14 cellular contexts compared by ENCODE assay signal in the genomic region with DNA sequence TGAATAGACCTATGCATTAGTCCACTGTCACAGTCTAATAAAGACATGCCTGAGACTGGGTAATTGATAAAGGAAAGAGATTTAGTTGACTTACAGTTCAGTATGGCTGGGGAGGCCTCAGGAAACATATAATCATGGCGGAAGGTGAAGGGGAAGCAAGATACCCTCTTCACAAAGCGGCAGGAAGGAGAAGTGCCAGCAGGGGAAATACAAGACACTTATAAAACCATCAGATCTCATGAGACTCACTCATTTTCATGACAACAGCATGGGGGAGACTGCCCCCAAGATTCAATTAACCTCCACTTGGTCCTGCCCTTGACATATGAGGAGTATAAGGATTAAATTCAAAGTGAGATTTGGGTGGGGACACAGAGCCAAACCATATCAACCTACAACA. TPM values are rescaled to one million over a fixed set of nuclear protein-coding genes. Genes with fewer than 3 reads are reported as not detected.
"Had no signal": no experiment of that assay in that cellular context is flagged by ENCODE, and none has a peak within 500 bp of the region (broad histone marks: within the 10 kb centered on the region; RNA-seq: fewer than 3 reads in every experiment).

No MANE protein-coding gene starts in this region.

- H3K27ac ChIP-seq: lower lobe of right lung, neural progenitor cell, ovary had no signal

- H3K4me1 ChIP-seq: lower lobe of right lung, neural progenitor cell, vagina had no signal

- DNase-seq: activated CD4-positive, alpha-beta memory T cell treated with anti-CD3 and anti-CD28 coated beads for 36 hours; activated CD4-positive, alpha-beta T cell treated with anti-CD3 and anti-CD28 coated beads for 36 hours; activated CD8-positive, alpha-beta memory T cell treated with anti-CD3 and anti-CD28 coated beads, Interleukin-2, amount 10 ng/mL, durations not matched to agents 7 days and 5 days; activated naive CD4-positive, alpha-beta T cell treated with anti-CD3 and anti-CD28 coated beads, Interleukin-2, amount 10 ng/mL, durations not matched to agents 7 days and 5 days; activated T-cell treated with anti-CD3 and anti-CD28 coated beads, Interleukin-2, amount 50 U/mL, for 24 hours; lower lobe of right lung; ovary; stimulated activated CD4-positive, alpha-beta T cell treated with anti-CD3 and anti-CD28 coated beads, Interleukin-15, amount 100 ng/mL, for 24 hours; T-helper 2 cell had no signal

- H3K27me3 ChIP-seq: ovary, thyroid gland, vagina had no signal

- H3K9me3 ChIP-seq: lower lobe of right lung, ovary, thyroid gland, vagina had no signal

- ATAC-seq: activated CD4-positive, alpha-beta T cell treated with anti-CD3 and anti-CD28 coated beads for 36 hours; activated CD8-positive, alpha-beta memory T cell treated with anti-CD3 and anti-CD28 coated beads, Interleukin-2, amount 10 ng/mL, durations not matched to agents 7 days and 5 days; lower lobe of right lung had no signal

- H3K4me3 ChIP-seq: lower lobe of right lung, neural progenitor cell, ovary, skin epidermis, thyroid gland, vagina had no signal

- H3K9ac ChIP-seq: neural progenitor cell had no signal

- H3K36me3 ChIP-seq: neural progenitor cell, ovary, thyroid gland, vagina had no signal

RNA-seq across cellular contexts. Expression of gene CAPN9, which starts 59.4 kb away (rescaled TPM):
- total RNA-seq: activated CD4-positive, alpha-beta memory T cell treated with anti-CD3 and anti-CD28 coated beads for 36 hours; activated CD4-positive, alpha-beta T cell treated with anti-CD3 and anti-CD28 coated beads for 36 hours; activated CD8-positive, alpha-beta memory T cell treated with anti-CD3 and anti-CD28 coated beads, Interleukin-2, amount 10 ng/mL, durations not matched to agents 7 days and 5 days; epithelial cell of proximal tubule; thyroid gland; vagina had no signal
